Comparison of ENCODE assay signal across 1 cellular context in the genomic region with DNA sequence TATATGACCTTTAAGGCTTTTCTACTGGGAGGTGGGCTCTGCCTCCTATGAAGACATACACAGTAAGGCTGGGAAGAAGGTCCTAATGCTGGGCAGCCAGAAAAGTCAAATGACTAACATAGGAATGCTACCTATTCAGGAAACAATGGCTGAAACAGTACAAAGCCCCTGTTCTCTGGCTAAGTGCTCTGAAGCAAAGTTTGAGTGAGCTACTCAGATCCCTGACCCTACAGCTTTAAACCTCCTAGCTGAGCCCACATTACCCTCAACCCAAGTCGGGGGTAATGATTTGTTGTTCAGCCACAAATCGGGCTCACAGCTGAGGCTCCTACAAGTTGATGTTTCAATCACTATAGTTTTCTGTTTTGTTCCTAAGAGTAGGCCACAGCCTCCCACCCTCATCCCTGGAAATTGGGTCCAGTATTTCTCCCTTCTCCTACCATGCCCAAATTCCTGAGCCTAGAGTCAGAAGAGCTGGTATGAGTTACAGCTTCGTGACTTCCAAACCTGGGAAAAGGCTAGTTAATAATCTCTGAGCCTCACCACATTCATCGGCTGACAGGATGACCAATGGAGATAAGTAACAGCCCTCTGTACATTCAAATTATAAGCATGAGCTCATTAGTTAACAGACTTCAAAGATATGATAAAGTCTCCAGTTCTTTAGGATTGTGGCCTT.
TF ChIP-seq lines count a peak whose summit lies in the region.

No MANE protein-coding gene starts in this region.

TF ChIP-seq in IMR-90, 13 proteins besides CTCF, POLR2A, EP300 and RAD21 (continued from another document):
- TF ChIP-seq, protein P1, sequence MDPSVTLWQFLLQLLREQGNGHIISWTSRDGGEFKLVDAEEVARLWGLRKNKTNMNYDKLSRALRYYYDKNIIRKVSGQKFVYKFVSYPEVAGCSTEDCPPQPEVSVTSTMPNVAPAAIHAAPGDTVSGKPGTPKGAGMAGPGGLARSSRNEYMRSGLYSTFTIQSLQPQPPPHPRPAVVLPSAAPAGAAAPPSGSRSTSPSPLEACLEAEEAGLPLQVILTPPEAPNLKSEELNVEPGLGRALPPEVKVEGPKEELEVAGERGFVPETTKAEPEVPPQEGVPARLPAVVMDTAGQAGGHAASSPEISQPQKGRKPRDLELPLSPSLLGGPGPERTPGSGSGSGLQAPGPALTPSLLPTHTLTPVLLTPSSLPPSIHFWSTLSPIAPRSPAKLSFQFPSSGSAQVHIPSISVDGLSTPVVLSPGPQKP (IDR thresholded peaks at IDR 0.05; ENCODE audit: borderline replicate concordance, low read depth, low read length) = no peak
- TF ChIP-seq USF2 (IDR thresholded peaks at IDR 0.05; ENCODE audit: low read depth, low read length) = no peak
- TF ChIP-seq CHD1 (IDR thresholded peaks at IDR 0.05; ENCODE audit: low read depth, low read length) = no peak
- no peak for TF ChIP-seq MAZ (IDR thresholded peaks at IDR 0.05; ENCODE audit: borderline replicate concordance, low read depth, low read length)
- TF ChIP-seq BHLHE40 (IDR thresholded peaks at IDR 0.05; ENCODE audit: low read depth, low read length) = no peak
- TF ChIP-seq FOS (IDR thresholded peaks at IDR 0.05; ENCODE audit: low read depth, low read length) = no peak
- TF ChIP-seq MAFK (IDR thresholded peaks at IDR 0.05; ENCODE audit: low read depth, low read length) = no peak
- TF ChIP-seq CEBPB (IDR thresholded peaks at IDR 0.05; ENCODE audit: low read depth, low read length) = no peak
- TF ChIP-seq RFX5 (IDR thresholded peaks at IDR 0.05; ENCODE audit: low read depth, low read length) = no peak
